Comparison of ENCODE assay signal across 15 cellular contexts in the genomic region with DNA sequence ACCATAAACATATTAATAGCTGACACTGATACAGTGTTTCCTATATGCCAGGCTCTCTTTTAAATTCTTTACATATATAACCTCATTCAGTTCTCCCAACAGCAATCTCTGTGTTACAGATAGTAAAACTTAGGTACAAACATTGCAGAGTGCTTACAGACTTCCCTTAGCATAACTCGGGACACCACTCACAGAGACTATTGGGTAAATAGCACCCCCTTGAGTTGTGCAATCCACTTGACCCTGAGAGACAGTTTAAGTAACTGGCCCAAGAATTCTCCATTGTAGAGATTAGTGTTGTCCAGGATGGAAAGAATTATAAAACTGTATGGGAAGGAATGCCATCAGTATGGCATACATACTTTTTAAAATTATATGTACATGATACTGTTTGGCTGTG.
"Had no signal": no experiment of that assay in that cellular context is flagged by ENCODE, and none has a peak within 500 bp of the region (broad histone marks: within the 10 kb centered on the region; RNA-seq: fewer than 3 reads in every experiment).

No MANE protein-coding gene starts in this region.

- H3K9me3 ChIP-seq: body of pancreas, right atrium auricular region, tibial artery, vagina had no signal

- H3K27ac ChIP-seq: body of pancreas, right atrium auricular region, tibial artery, vagina had no signal

- H3K4me3 ChIP-seq: body of pancreas, lung, right atrium auricular region, tibial artery, vagina had no signal

- DNase-seq: activated B cell treated with CpG ODN at 0.5 μM for 24 hours; activated CD4-positive, alpha-beta T cell treated with anti-CD3 and anti-CD28 coated beads, Interleukin-2, amount 10 ng/mL, durations not matched to agents 24 days and 14 days; activated CD8-positive, alpha-beta memory T cell treated with anti-CD3 and anti-CD28 coated beads for 24 hours; activated naive CD4-positive, alpha-beta T cell treated with anti-CD3 and anti-CD28 coated beads, Interleukin-2, amount 10 ng/mL, durations not matched to agents 7 days and 5 days; activated T-cell treated with anti-CD3 and anti-CD28 coated beads for 4 hours; body of pancreas; dermis blood vessel endothelial cell; hypothalamus; naive thymus-derived CD4-positive, alpha-beta T cell; small intestine; tibial artery had no signal

- ATAC-seq: activated T-helper 17 cell treated with anti-CD3 and anti-CD28 coated beads, Interleukin-2, amount 50 U/mL, for 72 hours; body of pancreas; naive thymus-derived CD4-positive, alpha-beta T cell had no signal

- H3K27me3 ChIP-seq: body of pancreas, right atrium auricular region, tibial artery, vagina had no signal

- H3K4me1 ChIP-seq: body of pancreas, right atrium auricular region, tibial artery, vagina had no signal

- H3K36me3 ChIP-seq: right atrium auricular region, tibial artery, vagina had no signal
